In the genomic region with DNA sequence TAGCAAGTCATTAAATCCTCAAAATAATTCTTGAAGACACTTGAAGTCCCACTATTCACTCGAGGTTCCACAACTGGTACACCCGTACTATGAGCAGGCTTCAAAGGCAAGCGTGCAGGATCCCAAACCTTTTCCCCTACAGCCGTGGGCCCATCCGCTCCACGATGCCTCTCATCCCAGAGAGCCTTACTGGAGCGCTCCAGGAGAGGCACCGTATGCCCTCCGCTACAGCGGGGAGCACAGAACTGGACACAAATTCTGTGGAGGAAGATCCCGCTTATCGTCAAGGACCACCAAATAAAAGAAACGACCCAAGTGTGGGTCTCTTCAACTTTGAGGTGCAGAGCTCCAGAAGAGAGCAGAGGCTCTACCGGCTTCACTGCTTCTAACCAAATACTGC, we compare ENCODE assay signal across 8 cellular contexts. TPM values are rescaled to one million over a fixed set of nuclear protein-coding genes. Genes with fewer than 3 reads are reported as not detected.
DNase-seq lines count a peak whose midpoint lies in the region; ATAC-seq and TF ChIP-seq lines count a peak whose summit lies in the region.

No MANE protein-coding gene starts in this region.

- H3K9ac ChIP-seq in SK-N-MC (ENCODE audit: insufficient read length): peak overlapping the region; percentile 91

- H3K9me3 ChIP-seq in SK-N-MC (ENCODE audit: low read depth, low read length): no peaks in the 10 kb centered on the region
- no peaks in the 10 kb centered on the region for H3K9me3 ChIP-seq in psoas muscle

- TF ChIP-seq CTCF in GM06990 (IDR thresholded peaks at IDR 0.05; ENCODE audit: insufficient read depth, low read length, poor library complexity, severe bottlenecking): no peak
- no peak for TF ChIP-seq CTCF in fibroblast of villous mesenchyme (IDR thresholded peaks at IDR 0.05; ENCODE audit: insufficient read depth, low read depth, low read length)
- no peak for TF ChIP-seq CTCF in psoas muscle (IDR thresholded peaks at IDR 0.05)

- H3K4me1 ChIP-seq in psoas muscle: peaks cover 16% of the 10 kb centered on the region

- H3K27ac ChIP-seq in SK-N-MC: no peak overlapping the region
- H3K27ac ChIP-seq in psoas muscle: peak overlapping the region; percentile 78

- DNase-seq in GM06990 (ENCODE audit: extremely low read depth, insufficient read length): no peak
- no peak for DNase-seq in SK-N-MC (ENCODE audit: low read depth, low spot score)
- no peak for DNase-seq in fibroblast of villous mesenchyme (ENCODE audit: low read depth)
- no peak for DNase-seq in psoas muscle
- no peak for DNase-seq in retina
- no peak for DNase-seq in NK-92 (lab: John Stamatoyannopoulos, UW; ENCODE audit: unreplicated experiment)
- no peak for DNase-seq in DMS79 treated with DMSO at 0.1 percent for 48 hours (lab: John Stamatoyannopoulos, UW)

- WGBS in psoas muscle, 3 donors: 1% methylated on average over 14 of the region's 14 CpGs

- no peaks in the 10 kb centered on the region for H3K27me3 ChIP-seq in GM06990 (replicated peaks; ENCODE audit: control insufficient read depth, insufficient read depth, low read length)
- H3K27me3 ChIP-seq in psoas muscle (ENCODE audit: insufficient read depth in 3 of 3, low read length in 2 of 3): no peaks in the 10 kb centered on the region

- H3K4me3 ChIP-seq in GM06990 (replicated peaks; ENCODE audit: low read depth, low read length): peak overlapping the region; percentile 86
- H3K4me3 ChIP-seq in SK-N-MC: peak overlapping the region; percentile 95
- H3K4me3 ChIP-seq in fibroblast of villous mesenchyme (ENCODE audit: low read depth, low read length): peak overlapping the region; percentile 90
- peak overlapping the region; percentile 97 for H3K4me3 ChIP-seq in psoas muscle

- ATAC-seq in psoas muscle (peak in 1 of 4 donors; percentile 7), GM19328 (IDR thresholded peaks at IDR 0.05; ENCODE audit: unreplicated experiment) (no peak)

- H3K36me3 ChIP-seq in GM06990 (ENCODE audit: control insufficient read depth, insufficient read depth, low read length) (peaks cover 21% of the 10 kb centered on the region), SK-N-MC (ENCODE audit: insufficient read depth, low read length) (peaks cover 38% of the 10 kb centered on the region), psoas muscle (ENCODE audit: insufficient read depth in 1 of 2, low read depth in 1 of 2) (peaks cover 10 to 43% of the 10 kb centered on the region in 2 donors)

- intact Hi-C loops in psoas muscle (cut with DNase I): loop anchor here in 1 of 2 donors (5.0 kb wide), 1 partner anchor 181 kb away; the partner anchor contains the start of gene NFX1

RNA-seq across cellular contexts. Expression of gene NOL6, which starts 0.5 kb away (rescaled TPM):
- total RNA-seq in fibroblast of villous mesenchyme (30.9 and 32.4 TPM in 2 replicates), psoas muscle (10 to 100 TPM; 18.8 to 39.9 (median 33.1) TPM)
- 10 to 100 TPM; 24.6 to 37.2 (median 34.3) TPM for polyA plus RNA-seq in psoas muscle

RNA-seq across cellular contexts. Expression of gene AQP3, which starts 25.8 kb away (rescaled TPM):
- total RNA-seq in fibroblast of villous mesenchyme (0.86 and 0.97 TPM in 2 replicates), psoas muscle (10 to 100 TPM in 2 of 4 donors, 1 to 10 TPM in 2; 4.7 to 12.0 (median 8.4) TPM)
- 1 to 10 TPM; 2.5 to 3.6 (median 3.1) TPM for polyA plus RNA-seq in psoas muscle

RNA-seq across cellular contexts. Expression of gene ANKRD18B, which starts 50.8 kb away (rescaled TPM):
- total RNA-seq in fibroblast of villous mesenchyme (0.97 TPM in 1 of 2 replicates, not detected in the other), psoas muscle (under 1 TPM in 3 of 4 donors, not detected in 1; 0.25 to 0.43 (median 0.30) TPM)
- under 1 TPM in 2 of 3 donors, not detected in 1; 0.01 to 0.07 TPM for polyA plus RNA-seq in psoas muscle
